1 cellular context compared by ENCODE assay signal in the genomic region with DNA sequence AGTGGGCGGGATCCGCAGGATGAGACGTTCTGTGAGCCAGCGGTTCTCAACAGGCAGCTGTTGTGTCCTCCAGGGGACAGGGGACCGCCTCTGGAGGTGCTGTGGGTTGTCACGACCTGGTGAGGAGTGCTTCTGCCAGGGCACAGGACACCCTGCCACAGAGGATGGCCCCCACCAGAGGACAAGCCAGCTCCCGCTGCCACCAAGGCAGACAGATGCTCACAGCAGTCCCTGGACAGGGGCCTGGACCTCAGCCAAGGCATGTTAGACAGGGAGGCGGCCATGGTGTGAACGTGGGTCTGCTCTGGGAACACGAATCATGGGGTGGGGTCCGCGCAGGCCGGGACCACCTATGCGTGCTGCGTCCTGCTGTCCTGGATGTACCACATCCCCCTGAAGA.
TF ChIP-seq lines count a peak whose summit lies in the region.

No MANE protein-coding gene starts in this region.

TF ChIP-seq in H1, 55 proteins besides CTCF, POLR2A, EP300 and RAD21:
- TF ChIP-seq RFX5 (IDR thresholded peaks at IDR 0.05; ENCODE audit: borderline replicate concordance, low read depth, low read length) (no peak), CEBPB (IDR thresholded peaks at IDR 0.05; ENCODE audit: low read depth, low read length) (no peak), SUZ12 (IDR thresholded peaks at IDR 0.05; ENCODE audit: low read length) (no peak), CBX8 (IDR thresholded peaks at IDR 0.05; ENCODE audit: borderline replicate concordance, low read depth, low read length) (no peak), TBP (IDR thresholded peaks at IDR 0.05; ENCODE audit: low read depth, low read length) (no peak), TAF7 (optimal IDR thresholded peaks at IDR 0.05; ENCODE audit: borderline replicate concordance, low read depth, low read length) (no peak), CTBP2 (IDR thresholded peaks at IDR 0.05; ENCODE audit: borderline replicate concordance, insufficient read depth, insufficient read length, low read length) (no peak)
